Comparison of ENCODE assay signal across 9 cellular contexts in the genomic region with DNA sequence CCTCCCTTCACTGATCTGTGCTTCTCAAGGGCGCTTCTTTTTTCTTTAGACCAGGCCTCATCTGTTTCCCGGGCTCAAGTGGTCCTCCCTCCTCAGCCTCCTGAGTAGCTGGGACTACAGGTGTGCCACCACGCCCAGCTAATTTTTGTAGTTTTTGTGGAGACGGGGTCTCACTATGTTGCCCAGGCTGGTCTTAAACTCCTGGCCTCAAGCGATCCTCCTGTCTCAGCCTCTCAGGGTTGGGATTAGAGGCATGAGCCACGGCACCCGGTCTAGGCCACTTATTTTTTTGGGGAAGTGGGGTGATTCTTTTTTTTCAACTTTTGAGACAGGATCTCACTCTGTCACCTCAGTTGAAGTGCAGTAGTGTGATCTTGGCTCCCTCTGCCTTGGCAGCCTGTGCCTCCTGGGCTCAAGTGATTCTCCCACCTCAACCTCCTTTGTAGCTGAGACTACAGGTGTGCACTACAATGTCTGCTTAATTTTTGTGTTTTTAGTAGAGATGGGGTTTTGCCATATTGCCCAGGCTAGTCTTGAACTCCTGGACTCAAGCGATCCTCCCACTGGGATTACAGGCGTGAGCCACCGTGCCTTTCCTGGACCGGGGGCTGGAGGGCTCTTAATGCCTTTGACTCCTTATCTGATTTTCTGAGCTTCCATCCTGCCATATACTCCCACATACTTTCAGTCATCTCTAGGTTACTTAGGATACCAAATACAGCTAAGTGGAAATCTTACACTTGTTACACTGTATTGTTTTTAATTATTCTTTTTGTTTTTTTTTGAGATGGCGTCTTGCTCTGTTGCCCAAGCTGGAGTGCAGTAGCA. TPM values are rescaled to one million over a fixed set of nuclear protein-coding genes. Genes with fewer than 3 reads are reported as not detected.
DNase-seq lines count a peak whose midpoint lies in the region; ATAC-seq and TF ChIP-seq lines count a peak whose summit lies in the region.
"Had no signal": no experiment of that assay in that cellular context is flagged by ENCODE, and none has a peak within 500 bp of the region (broad histone marks: within the 10 kb centered on the region; RNA-seq: fewer than 3 reads in every experiment).

No MANE protein-coding gene starts in this region.

- H4K20me1 ChIP-seq in GM23338 (replicated peaks; ENCODE audit: insufficient read depth), result 0 out of 2 replicates have a peak, but pooled peaks cover 3% of the 10 kb centered on the region
- H4K20me1 ChIP-seq in smooth muscle cell (ENCODE audit: low read depth), result no peaks in the 10 kb centered on the region

- no peaks in the 10 kb centered on the region; the same call in 1 of the 2 replicates for H3K4me1 ChIP-seq in GM23338 (ENCODE audit: insufficient read depth)
- H3K4me1 ChIP-seq in gastroesophageal sphincter, result peaks cover 0 to 32% (median 4%) of the 10 kb centered on the region in 3 donors
- H3K4me1 ChIP-seq in smooth muscle cell (ENCODE audit: low read depth), result no peaks in the 10 kb centered on the region

- peak overlapping the region; percentile 59 for H3K4me3 Mint-ChIP-seq in GM23338

- TF ChIP-seq POLR2A in gastroesophageal sphincter (IDR thresholded peaks at IDR 0.05), result no peak

- no peak overlapping the region for H3K27ac Mint-ChIP-seq in GM23338

- H3K27ac ChIP-seq in GM23338 (ENCODE audit: low read depth), result no peak overlapping the region
- peak overlapping the region; percentile 86 for H3K27ac ChIP-seq in VCaP
- H3K27ac ChIP-seq in gastroesophageal sphincter, result peak overlapping the region in 3 of 4 donors; percentile 57 to 70 (median 64)
- H3K27ac ChIP-seq in smooth muscle cell (ENCODE audit: low read depth), result no peak overlapping the region
- H3K27ac ChIP-seq: foreskin keratinocyte had no signal

- H3F3A ChIP-seq in GM23338 (replicated peaks; ENCODE audit: low read depth), result peaks cover 18% of the 10 kb centered on the region; the same call in 1 of the 2 replicates
- no peaks in the 10 kb centered on the region for H3F3A ChIP-seq in smooth muscle cell (ENCODE audit: low read depth)

- WGBS in gastroesophageal sphincter (ENCODE audit: low coverage in 1 of 2), 2 donors, result 89 to 91% methylated on average over 11 of the region's 12 CpGs
- 79% methylated on average over 12 of the region's 12 CpGs for WGBS in smooth muscle cell (ENCODE audit: low lambda C conversion rate)

- H3K9me3 Mint-ChIP-seq in GM23338, result no peaks in the 10 kb centered on the region

- TF ChIP-seq CTCF in GM23338 (conservative IDR thresholded peaks at IDR 0.05; ENCODE audit: low read depth in 2 of 2) (no peak), VCaP (conservative IDR thresholded peaks at IDR 0.05) (no peak), gastroesophageal sphincter (IDR thresholded peaks at IDR 0.05) (no peak), smooth muscle cell (IDR thresholded peaks at IDR 0.05; ENCODE audit: borderline replicate concordance, insufficient read depth, poor library complexity, severe bottlenecking) (no peak)

- H3K4me2 ChIP-seq in GM23338 (peak overlapping the region; percentile 51; the same call in 1 of the 2 replicates), smooth muscle cell (peak overlapping the region; percentile 58)

- no peak for TF ChIP-seq EP300 in gastroesophageal sphincter (IDR thresholded peaks at IDR 0.05)

- H3K9me3 ChIP-seq in gastroesophageal sphincter, result no peaks in the 10 kb centered on the region
- H3K9me3 ChIP-seq in smooth muscle cell (replicated peaks; ENCODE audit: low read depth), result no peaks in the 10 kb centered on the region

- H3K4me1 Mint-ChIP-seq in GM23338, result peaks cover 5% of the 10 kb centered on the region

- ATAC-seq in GM23338 (no peak), gastroesophageal sphincter (no peak)

- H3K9me2 ChIP-seq in GM23338 (ENCODE audit: insufficient read depth), result no peaks in the 10 kb centered on the region

- no peak for DNase-seq in GM23338 (ENCODE audit: low spot score)
- DNase-seq in smooth muscle cell (lab: John Stamatoyannopoulos, UW; ENCODE audit: unreplicated experiment), result no peak
- no peak for DNase-seq in COLO829 (ENCODE audit: low spot score)
- no peak for DNase-seq in hippocampal formation (lab: John Stamatoyannopoulos, UW)
- no peak for DNase-seq in Ammon's horn (ENCODE audit: low spot score)

- H3K4me3 ChIP-seq in GM23338 (peak overlapping the region; percentile 46; the same call in 1 of the 2 replicates), gastroesophageal sphincter (peak overlapping the region in 1 of 2 donors; percentile 56), smooth muscle cell (peak overlapping the region; percentile 48)

- H3K36me3 ChIP-seq in GM23338 (ENCODE audit: insufficient read depth) (peaks cover 4% of the 10 kb centered on the region; the same call in 1 of the 2 replicates), gastroesophageal sphincter (peaks cover 0 to 45% of the 10 kb centered on the region in 2 donors), smooth muscle cell (ENCODE audit: low read depth) (no peaks in the 10 kb centered on the region)

- no peak overlapping the region for H3K9ac ChIP-seq in smooth muscle cell (ENCODE audit: low read depth)

- H2AFZ ChIP-seq in GM23338, result no peak overlapping the region
- no peak overlapping the region for H2AFZ ChIP-seq in smooth muscle cell (ENCODE audit: low read depth)

- peaks cover 29% of the 10 kb centered on the region for H3K36me3 Mint-ChIP-seq in GM23338 (ENCODE audit: low read depth)

- no peaks in the 10 kb centered on the region for H3K27me3 ChIP-seq in GM23338 (ENCODE audit: insufficient read depth)
- no peaks in the 10 kb centered on the region for H3K27me3 ChIP-seq in gastroesophageal sphincter
- no peaks in the 10 kb centered on the region for H3K27me3 ChIP-seq in smooth muscle cell (ENCODE audit: low read depth)
- H3K27me3 ChIP-seq: foreskin keratinocyte had no signal

- H3K79me2 ChIP-seq in GM23338 (replicated peaks; ENCODE audit: insufficient read depth), result 0 out of 2 replicates have a peak, but pooled peaks cover 2% of the 10 kb centered on the region
- no peaks in the 10 kb centered on the region for H3K79me2 ChIP-seq in smooth muscle cell (ENCODE audit: low read depth)

- H3K27me3 Mint-ChIP-seq in GM23338 (ENCODE audit: insufficient read depth, low read depth, poor library complexity), result peaks cover 8% of the 10 kb centered on the region

TF ChIP-seq in GM23338, 12 proteins besides CTCF, POLR2A, EP300 and RAD21 (continues in another document):
- TF ChIP-seq, protein P1, sequence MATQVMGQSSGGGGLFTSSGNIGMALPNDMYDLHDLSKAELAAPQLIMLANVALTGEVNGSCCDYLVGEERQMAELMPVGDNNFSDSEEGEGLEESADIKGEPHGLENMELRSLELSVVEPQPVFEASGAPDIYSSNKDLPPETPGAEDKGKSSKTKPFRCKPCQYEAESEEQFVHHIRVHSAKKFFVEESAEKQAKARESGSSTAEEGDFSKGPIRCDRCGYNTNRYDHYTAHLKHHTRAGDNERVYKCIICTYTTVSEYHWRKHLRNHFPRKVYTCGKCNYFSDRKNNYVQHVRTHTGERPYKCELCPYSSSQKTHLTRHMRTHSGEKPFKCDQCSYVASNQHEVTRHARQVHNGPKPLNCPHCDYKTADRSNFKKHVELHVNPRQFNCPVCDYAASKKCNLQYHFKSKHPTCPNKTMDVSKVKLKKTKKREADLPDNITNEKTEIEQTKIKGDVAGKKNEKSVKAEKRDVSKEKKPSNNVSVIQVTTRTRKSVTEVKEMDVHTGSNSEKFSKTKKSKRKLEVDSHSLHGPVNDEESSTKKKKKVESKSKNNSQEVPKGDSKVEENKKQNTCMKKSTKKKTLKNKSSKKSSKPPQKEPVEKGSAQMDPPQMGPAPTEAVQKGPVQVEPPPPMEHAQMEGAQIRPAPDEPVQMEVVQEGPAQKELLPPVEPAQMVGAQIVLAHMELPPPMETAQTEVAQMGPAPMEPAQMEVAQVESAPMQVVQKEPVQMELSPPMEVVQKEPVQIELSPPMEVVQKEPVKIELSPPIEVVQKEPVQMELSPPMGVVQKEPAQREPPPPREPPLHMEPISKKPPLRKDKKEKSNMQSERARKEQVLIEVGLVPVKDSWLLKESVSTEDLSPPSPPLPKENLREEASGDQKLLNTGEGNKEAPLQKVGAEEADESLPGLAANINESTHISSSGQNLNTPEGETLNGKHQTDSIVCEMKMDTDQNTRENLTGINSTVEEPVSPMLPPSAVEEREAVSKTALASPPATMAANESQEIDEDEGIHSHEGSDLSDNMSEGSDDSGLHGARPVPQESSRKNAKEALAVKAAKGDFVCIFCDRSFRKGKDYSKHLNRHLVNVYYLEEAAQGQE (IDR thresholded peaks at IDR 0.05; ENCODE audit: unreplicated experiment), result no peak

RNA-seq across cellular contexts. Expression of a gene that starts 18.9 kb away (rescaled TPM):
- total RNA-seq in GM23338 (2014; rRNA removed; shearing (Covaris generic)), result 107 and 129 TPM in 2 replicates
- 255 TPM in 2 replicates for polyA plus RNA-seq in GM23338 (2016; fragmentation: Nextera tagmentation; extraction: Ambion mirVana)
- total RNA-seq in gastroesophageal sphincter, result 10 to 100 TPM in 1 of 4 donors, 1 to 10 TPM in 3; 4.2 to 12.1 (median 7.2) TPM
- total RNA-seq in smooth muscle cell, result 307 and 325 TPM in 2 replicates
- 858 and 885 TPM in 2 replicates for polyA plus RNA-seq in smooth muscle cell
- total RNA-seq: HT1080 had no signal

RNA-seq across cellular contexts. Expression of a gene that starts 39.8 kb away (rescaled TPM):
- total RNA-seq in GM23338 (2014; rRNA removed; shearing (Covaris generic)), result 74.6 and 106 TPM in 2 replicates
- polyA plus RNA-seq in GM23338 (2016; fragmentation: Nextera tagmentation; extraction: Ambion mirVana) (13.0 and 15.1 TPM in 2 replicates), smooth muscle cell (19.7 and 21.4 TPM in 2 replicates)
- total RNA-seq in gastroesophageal sphincter (10 to 100 TPM in 3 of 4 donors, 1 to 10 TPM in 1; 8.0 to 34.5 (median 30.0) TPM), smooth muscle cell (7.8 and 24.0 TPM in 2 replicates)

RNA-seq across cellular contexts. Expression of a gene that starts 50.2 kb away (rescaled TPM):
- total RNA-seq in GM23338 (2014; rRNA removed; shearing (Covaris generic)), result 83.3 and 87.7 TPM in 2 replicates
- polyA plus RNA-seq in GM23338 (2016; fragmentation: Nextera tagmentation; extraction: Ambion mirVana) (30.1 and 31.8 TPM in 2 replicates), smooth muscle cell (42.3 and 64.3 TPM in 2 replicates)
- total RNA-seq in gastroesophageal sphincter (10 to 100 TPM; 19.1 to 29.2 (median 20.1) TPM), smooth muscle cell (16.0 and 27.7 TPM in 2 replicates)

Comparison
In these comparisons a context has a peak if more than half of its experiments do, and no peak if none do; other contexts are left out.
1. H3K27ac ChIP-seq: peak in VCaP (single experiment) and gastroesophageal sphincter (3 of 4); none in GM23338 (single experiment) and smooth muscle cell (single experiment).